Comparison of ENCODE assay signal across 1 cellular context in the genomic region with DNA sequence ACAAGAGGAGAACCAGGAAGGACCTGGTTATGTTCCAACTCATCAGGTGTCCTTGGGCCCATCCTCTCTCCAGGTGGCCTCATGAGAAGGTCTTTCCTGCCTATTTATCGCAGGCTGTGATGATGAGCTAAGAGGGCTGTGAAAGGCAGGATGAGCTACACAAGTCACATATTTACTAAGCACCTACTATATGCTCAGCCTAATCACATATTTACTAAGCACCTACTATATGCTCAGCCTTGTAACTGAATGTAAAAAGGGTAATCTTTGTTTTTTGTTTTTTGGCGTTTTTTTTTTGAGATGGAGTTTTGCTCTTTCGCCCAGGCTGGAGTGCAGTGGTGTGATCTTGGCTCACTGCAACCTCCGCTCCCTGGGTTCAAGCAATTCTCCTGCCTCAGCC.
TF ChIP-seq lines count a peak whose summit lies in the region.

No MANE protein-coding gene starts in this region.

TF ChIP-seq in IMR-90, 13 proteins besides CTCF, POLR2A, EP300 and RAD21 (continued from another document):
- TF ChIP-seq, protein P1, sequence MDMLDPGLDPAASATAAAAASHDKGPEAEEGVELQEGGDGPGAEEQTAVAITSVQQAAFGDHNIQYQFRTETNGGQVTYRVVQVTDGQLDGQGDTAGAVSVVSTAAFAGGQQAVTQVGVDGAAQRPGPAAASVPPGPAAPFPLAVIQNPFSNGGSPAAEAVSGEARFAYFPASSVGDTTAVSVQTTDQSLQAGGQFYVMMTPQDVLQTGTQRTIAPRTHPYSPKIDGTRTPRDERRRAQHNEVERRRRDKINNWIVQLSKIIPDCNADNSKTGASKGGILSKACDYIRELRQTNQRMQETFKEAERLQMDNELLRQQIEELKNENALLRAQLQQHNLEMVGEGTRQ (IDR thresholded peaks at IDR 0.05; ENCODE audit: low read depth, low read length) = no peak
- TF ChIP-seq, protein P2, sequence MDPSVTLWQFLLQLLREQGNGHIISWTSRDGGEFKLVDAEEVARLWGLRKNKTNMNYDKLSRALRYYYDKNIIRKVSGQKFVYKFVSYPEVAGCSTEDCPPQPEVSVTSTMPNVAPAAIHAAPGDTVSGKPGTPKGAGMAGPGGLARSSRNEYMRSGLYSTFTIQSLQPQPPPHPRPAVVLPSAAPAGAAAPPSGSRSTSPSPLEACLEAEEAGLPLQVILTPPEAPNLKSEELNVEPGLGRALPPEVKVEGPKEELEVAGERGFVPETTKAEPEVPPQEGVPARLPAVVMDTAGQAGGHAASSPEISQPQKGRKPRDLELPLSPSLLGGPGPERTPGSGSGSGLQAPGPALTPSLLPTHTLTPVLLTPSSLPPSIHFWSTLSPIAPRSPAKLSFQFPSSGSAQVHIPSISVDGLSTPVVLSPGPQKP (IDR thresholded peaks at IDR 0.05; ENCODE audit: borderline replicate concordance, low read depth, low read length) = no peak
- no peak for TF ChIP-seq FOS (IDR thresholded peaks at IDR 0.05; ENCODE audit: low read depth, low read length)
- no peak for TF ChIP-seq MAFK (IDR thresholded peaks at IDR 0.05; ENCODE audit: low read depth, low read length)
- no peak for TF ChIP-seq MXI1 (IDR thresholded peaks at IDR 0.05; ENCODE audit: borderline replicate concordance, low read depth, low read length)
